In the genomic region with DNA sequence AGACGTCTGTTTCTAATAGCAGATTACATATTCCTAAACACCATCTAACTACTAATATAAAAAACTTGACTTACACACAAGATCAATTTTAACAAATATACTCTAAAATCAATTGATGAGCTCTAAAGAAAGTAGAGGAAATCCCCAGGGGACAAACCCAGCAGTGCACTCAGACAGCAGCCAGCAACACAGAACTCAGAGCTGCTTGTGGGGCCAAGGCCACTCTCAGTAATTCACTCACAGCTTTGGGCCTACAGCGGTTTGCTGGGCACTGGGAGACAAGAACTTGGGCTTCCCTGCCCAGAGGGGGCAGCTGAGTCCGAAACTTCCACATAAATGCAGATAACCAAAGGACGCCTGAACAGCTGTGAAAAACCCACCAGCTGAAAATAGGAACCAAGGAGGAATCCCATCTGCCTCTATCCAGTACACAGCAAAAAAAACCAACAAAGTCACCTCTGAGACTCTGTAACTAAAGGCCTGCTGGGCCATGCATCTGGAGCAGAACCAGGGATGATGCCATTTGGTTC, we compare ENCODE assay signal across 1 cellular context.
TF ChIP-seq lines count a peak whose summit lies in the region.

No MANE protein-coding gene starts in this region.

TF ChIP-seq in HEK293T, 16 proteins besides CTCF, POLR2A, EP300 and RAD21:
- TF ChIP-seq FOXK2 (IDR thresholded peaks at IDR 0.05) (no peak), LEF1 (IDR thresholded peaks at IDR 0.05; ENCODE audit: borderline replicate concordance) (no peak)
